3 cellular contexts compared by ENCODE assay signal in genomic region chr1:78627321-78627720, GRCh38.
TF ChIP-seq lines count a peak whose summit lies in the region.

No MANE protein-coding gene starts in this region.

TF ChIP-seq in IMR-90, 13 proteins besides CTCF, POLR2A, EP300 and RAD21:
- no peak for TF ChIP-seq SMC3 (IDR thresholded peaks at IDR 0.05; ENCODE audit: low read depth, low read length)
- no peak for TF ChIP-seq RFX5 (IDR thresholded peaks at IDR 0.05; ENCODE audit: low read depth, low read length)
- TF ChIP-seq MXI1 (IDR thresholded peaks at IDR 0.05; ENCODE audit: borderline replicate concordance, low read depth, low read length), result no peak
- TF ChIP-seq FOS (IDR thresholded peaks at IDR 0.05; ENCODE audit: low read depth, low read length), result no peak
- no peak for TF ChIP-seq RCOR1 (IDR thresholded peaks at IDR 0.05; ENCODE audit: insufficient replicate concordance, low read length)
- no peak for TF ChIP-seq ELK1 (IDR thresholded peaks at IDR 0.05; ENCODE audit: borderline replicate concordance, low read depth, low read length)
- TF ChIP-seq MAFK (IDR thresholded peaks at IDR 0.05; ENCODE audit: low read depth, low read length), result no peak
- TF ChIP-seq NFE2L2 (IDR thresholded peaks at IDR 0.05; ENCODE audit: low read depth, low read length), result no peak
- no peak for TF ChIP-seq BHLHE40 (IDR thresholded peaks at IDR 0.05; ENCODE audit: low read depth, low read length)
- TF ChIP-seq CHD1 (IDR thresholded peaks at IDR 0.05; ENCODE audit: low read depth, low read length), result no peak
TF ChIP-seq in IMR-90: peak in this region for 0.

TF ChIP-seq in GM12878, 131 proteins besides CTCF, POLR2A, EP300 and RAD21:
- no peak for TF ChIP-seq RBBP5 (conservative IDR thresholded peaks at IDR 0.05)
- TF ChIP-seq USF1 (IDR thresholded peaks at IDR 0.05; ENCODE audit: borderline replicate concordance, extremely low read length, insufficient read depth, low read depth, low read length), result no peak
- TF ChIP-seq ZBTB40 (IDR thresholded peaks at IDR 0.05; ENCODE audit: borderline replicate concordance), result no peak
- TF ChIP-seq MTA2 (IDR thresholded peaks at IDR 0.05; ENCODE audit: low read depth), result no peak
- TF ChIP-seq RB1 (IDR thresholded peaks at IDR 0.05; ENCODE audit: borderline replicate concordance), result no peak
- no peak for TF ChIP-seq CEBPB (IDR thresholded peaks at IDR 0.05; ENCODE audit: borderline replicate concordance in 1 of 2, low read depth in 2 of 2, low read length in 2 of 2)
- no peak for TF ChIP-seq ZBTB33 (IDR thresholded peaks at IDR 0.05)
- no peak for TF ChIP-seq ZBED1 (IDR thresholded peaks at IDR 0.05; ENCODE audit: borderline replicate concordance)

TF ChIP-seq in GM12891, 5 proteins besides CTCF, POLR2A, EP300 and RAD21:
- no peak for TF ChIP-seq POLR2AphosphoS5 (IDR thresholded peaks at IDR 0.05; ENCODE audit: low read depth, low read length)
TF ChIP-seq in GM12891: peak in this region for 0.
